1 cellular context compared by ENCODE assay signal in genomic region chr2:179837408-179837807, GRCh38.
TF ChIP-seq lines count a peak whose summit lies in the region.

No MANE protein-coding gene starts in this region.

TF ChIP-seq in HepG2, 621 proteins besides CTCF, POLR2A, EP300 and RAD21 (continued from another document):
- TF ChIP-seq ARID5B (CRISPR knock-in tag; IDR thresholded peaks at IDR 0.05) (0 out of 2 replicates have a peak, but pooled peaks have one; percentile 26), ZNF280D (CRISPR knock-in tag; IDR thresholded peaks at IDR 0.05) (no peak), ZNF10 (CRISPR knock-in tag; IDR thresholded peaks at IDR 0.05; ENCODE audit: borderline replicate concordance, low read depth) (no peak), RFXAP (CRISPR knock-in tag; IDR thresholded peaks at IDR 0.05; ENCODE audit: borderline replicate concordance) (no peak), FOSL2 (CRISPR knock-in tag; IDR thresholded peaks at IDR 0.05) (peak; percentile 64; the same call in 1 of the 2 replicates), ZFP36 (IDR thresholded peaks at IDR 0.05; ENCODE audit: borderline replicate concordance, low read depth, low read length, partially characterized antibody) (no peak), FOXM1 (CRISPR knock-in tag; IDR thresholded peaks at IDR 0.05) (no peak), PAWR (CRISPR knock-in tag; IDR thresholded peaks at IDR 0.05; ENCODE audit: borderline replicate concordance) (no peak), ZNF660 (CRISPR knock-in tag; IDR thresholded peaks at IDR 0.05; ENCODE audit: borderline replicate concordance, low read depth) (no peak)
